Comparison of ENCODE assay signal across 1 cellular context in the genomic region with DNA sequence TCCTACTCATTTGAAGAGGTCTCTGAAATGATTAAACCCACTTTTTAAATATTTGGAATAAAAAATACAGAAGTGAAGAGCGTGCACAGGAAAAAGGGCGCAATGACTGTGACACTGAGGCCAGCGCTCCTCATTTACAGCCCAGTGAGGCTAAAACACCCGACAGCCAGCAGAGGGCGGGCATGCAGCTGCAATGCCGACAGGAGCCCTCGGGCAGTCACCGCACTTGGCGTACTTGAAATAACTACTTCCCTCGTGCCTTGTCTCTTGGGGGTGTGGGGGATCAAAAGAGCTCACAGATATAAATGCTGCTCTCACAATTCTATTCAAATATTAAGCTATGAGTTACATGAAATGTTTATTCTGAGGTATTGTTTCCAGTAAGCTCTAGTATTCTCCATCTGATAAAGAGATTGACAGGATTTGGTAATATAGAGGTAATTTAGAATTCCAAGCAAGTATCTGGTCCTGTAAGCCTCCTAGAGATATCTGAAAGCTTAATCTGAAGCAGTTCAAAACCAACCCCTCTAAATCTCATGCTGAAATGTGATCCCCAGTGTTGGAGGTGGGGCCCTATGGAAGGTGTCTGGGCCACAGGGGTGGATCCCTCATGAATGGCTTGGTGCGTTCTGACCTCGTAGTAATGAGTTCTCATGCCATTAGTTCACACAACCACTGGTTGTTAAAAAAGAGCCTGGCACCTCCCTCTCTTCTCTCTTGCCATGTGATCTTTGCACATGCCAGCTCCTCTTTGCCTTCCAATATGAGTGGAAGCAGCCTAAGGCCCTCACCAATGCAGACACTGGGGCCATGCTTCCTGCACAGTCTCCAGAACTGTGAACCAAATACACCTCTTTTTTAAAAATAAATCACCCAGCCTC.
TF ChIP-seq lines count a peak whose summit lies in the region.

No MANE protein-coding gene starts in this region.

TF ChIP-seq in K562, 482 proteins besides CTCF, POLR2A, EP300 and RAD21 (continued from another document):
- TF ChIP-seq, protein P1, sequence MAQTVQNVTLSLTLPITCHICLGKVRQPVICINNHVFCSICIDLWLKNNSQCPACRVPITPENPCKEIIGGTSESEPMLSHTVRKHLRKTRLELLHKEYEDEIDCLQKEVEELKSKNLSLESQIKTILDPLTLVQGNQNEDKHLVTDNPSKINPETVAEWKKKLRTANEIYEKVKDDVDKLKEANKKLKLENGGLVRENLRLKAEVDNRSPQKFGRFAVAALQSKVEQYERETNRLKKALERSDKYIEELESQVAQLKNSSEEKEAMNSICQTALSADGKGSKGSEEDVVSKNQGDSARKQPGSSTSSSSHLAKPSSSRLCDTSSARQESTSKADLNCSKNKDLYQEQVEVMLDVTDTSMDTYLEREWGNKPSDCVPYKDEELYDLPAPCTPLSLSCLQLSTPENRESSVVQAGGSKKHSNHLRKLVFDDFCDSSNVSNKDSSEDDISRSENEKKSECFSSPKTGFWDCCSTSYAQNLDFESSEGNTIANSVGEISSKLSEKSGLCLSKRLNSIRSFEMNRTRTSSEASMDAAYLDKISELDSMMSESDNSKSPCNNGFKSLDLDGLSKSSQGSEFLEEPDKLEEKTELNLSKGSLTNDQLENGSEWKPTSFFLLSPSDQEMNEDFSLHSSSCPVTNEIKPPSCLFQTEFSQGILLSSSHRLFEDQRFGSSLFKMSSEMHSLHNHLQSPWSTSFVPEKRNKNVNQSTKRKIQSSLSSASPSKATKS (CRISPR knock-in tag; IDR thresholded peaks at IDR 0.05): no peak
- TF ChIP-seq, protein P2, sequence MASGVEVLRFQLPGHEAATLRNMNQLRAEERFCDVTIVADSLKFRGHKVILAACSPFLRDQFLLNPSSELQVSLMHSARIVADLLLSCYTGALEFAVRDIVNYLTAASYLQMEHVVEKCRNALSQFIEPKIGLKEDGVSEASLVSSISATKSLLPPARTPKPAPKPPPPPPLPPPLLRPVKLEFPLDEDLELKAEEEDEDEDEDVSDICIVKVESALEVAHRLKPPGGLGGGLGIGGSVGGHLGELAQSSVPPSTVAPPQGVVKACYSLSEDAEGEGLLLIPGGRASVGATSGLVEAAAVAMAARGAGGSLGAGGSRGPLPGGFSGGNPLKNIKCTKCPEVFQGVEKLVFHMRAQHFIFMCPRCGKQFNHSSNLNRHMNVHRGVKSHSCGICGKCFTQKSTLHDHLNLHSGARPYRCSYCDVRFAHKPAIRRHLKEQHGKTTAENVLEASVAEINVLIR (CRISPR knock-in tag; IDR thresholded peaks at IDR 0.05): no peak
- TF ChIP-seq, protein P3, sequence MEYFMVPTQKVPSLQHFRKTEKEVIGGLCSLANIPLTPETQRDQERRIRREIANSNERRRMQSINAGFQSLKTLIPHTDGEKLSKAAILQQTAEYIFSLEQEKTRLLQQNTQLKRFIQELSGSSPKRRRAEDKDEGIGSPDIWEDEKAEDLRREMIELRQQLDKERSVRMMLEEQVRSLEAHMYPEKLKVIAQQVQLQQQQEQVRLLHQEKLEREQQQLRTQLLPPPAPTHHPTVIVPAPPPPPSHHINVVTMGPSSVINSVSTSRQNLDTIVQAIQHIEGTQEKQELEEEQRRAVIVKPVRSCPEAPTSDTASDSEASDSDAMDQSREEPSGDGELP (CRISPR knock-in tag; IDR thresholded peaks at IDR 0.05; ENCODE audit: borderline replicate concordance): peak; percentile 26; the same call in 1 of the 2 replicates
- TF ChIP-seq MYC (IDR thresholded peaks at IDR 0.05; ENCODE audit: low read depth, low read length): peak; percentile 40; the same call in 1 of the 2 replicates
- TF ChIP-seq MYC (CRISPR knock-in tag; IDR thresholded peaks at IDR 0.05; ENCODE audit: borderline replicate concordance, low read depth): no peak
- TF ChIP-seq, protein P4, sequence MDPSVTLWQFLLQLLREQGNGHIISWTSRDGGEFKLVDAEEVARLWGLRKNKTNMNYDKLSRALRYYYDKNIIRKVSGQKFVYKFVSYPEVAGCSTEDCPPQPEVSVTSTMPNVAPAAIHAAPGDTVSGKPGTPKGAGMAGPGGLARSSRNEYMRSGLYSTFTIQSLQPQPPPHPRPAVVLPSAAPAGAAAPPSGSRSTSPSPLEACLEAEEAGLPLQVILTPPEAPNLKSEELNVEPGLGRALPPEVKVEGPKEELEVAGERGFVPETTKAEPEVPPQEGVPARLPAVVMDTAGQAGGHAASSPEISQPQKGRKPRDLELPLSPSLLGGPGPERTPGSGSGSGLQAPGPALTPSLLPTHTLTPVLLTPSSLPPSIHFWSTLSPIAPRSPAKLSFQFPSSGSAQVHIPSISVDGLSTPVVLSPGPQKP (CRISPR knock-in tag; IDR thresholded peaks at IDR 0.05): no peak
- TF ChIP-seq CREM (IDR thresholded peaks at IDR 0.05; ENCODE audit: low read depth): peak; percentile 53
- TF ChIP-seq, protein P5, sequence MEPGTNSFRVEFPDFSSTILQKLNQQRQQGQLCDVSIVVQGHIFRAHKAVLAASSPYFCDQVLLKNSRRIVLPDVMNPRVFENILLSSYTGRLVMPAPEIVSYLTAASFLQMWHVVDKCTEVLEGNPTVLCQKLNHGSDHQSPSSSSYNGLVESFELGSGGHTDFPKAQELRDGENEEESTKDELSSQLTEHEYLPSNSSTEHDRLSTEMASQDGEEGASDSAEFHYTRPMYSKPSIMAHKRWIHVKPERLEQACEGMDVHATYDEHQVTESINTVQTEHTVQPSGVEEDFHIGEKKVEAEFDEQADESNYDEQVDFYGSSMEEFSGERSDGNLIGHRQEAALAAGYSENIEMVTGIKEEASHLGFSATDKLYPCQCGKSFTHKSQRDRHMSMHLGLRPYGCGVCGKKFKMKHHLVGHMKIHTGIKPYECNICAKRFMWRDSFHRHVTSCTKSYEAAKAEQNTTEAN (CRISPR knock-in tag; IDR thresholded peaks at IDR 0.05): no peak
- TF ChIP-seq ARID1B (IDR thresholded peaks at IDR 0.05): no peak
- peak; percentile 36; the same call in 1 of the 2 replicates for TF ChIP-seq ARID2 (IDR thresholded peaks at IDR 0.05)
- no peak for TF ChIP-seq WHSC1 (IDR thresholded peaks at IDR 0.05; ENCODE audit: low read length)
- no peak for TF ChIP-seq HIVEP1 (CRISPR knock-in tag; IDR thresholded peaks at IDR 0.05)
- TF ChIP-seq, protein P6, sequence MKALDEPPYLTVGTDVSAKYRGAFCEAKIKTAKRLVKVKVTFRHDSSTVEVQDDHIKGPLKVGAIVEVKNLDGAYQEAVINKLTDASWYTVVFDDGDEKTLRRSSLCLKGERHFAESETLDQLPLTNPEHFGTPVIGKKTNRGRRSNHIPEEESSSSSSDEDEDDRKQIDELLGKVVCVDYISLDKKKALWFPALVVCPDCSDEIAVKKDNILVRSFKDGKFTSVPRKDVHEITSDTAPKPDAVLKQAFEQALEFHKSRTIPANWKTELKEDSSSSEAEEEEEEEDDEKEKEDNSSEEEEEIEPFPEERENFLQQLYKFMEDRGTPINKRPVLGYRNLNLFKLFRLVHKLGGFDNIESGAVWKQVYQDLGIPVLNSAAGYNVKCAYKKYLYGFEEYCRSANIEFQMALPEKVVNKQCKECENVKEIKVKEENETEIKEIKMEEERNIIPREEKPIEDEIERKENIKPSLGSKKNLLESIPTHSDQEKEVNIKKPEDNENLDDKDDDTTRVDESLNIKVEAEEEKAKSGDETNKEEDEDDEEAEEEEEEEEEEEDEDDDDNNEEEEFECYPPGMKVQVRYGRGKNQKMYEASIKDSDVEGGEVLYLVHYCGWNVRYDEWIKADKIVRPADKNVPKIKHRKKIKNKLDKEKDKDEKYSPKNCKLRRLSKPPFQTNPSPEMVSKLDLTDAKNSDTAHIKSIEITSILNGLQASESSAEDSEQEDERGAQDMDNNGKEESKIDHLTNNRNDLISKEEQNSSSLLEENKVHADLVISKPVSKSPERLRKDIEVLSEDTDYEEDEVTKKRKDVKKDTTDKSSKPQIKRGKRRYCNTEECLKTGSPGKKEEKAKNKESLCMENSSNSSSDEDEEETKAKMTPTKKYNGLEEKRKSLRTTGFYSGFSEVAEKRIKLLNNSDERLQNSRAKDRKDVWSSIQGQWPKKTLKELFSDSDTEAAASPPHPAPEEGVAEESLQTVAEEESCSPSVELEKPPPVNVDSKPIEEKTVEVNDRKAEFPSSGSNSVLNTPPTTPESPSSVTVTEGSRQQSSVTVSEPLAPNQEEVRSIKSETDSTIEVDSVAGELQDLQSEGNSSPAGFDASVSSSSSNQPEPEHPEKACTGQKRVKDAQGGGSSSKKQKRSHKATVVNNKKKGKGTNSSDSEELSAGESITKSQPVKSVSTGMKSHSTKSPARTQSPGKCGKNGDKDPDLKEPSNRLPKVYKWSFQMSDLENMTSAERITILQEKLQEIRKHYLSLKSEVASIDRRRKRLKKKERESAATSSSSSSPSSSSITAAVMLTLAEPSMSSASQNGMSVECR (CRISPR knock-in tag; IDR thresholded peaks at IDR 0.05): no peak
TF ChIP-seq in K562: peak in this region for 26.
